In genomic region chr20:32277361-32278198, GRCh38 we compare ENCODE assay signal across 8 cellular contexts. TPM values are rescaled to one million over a fixed set of nuclear protein-coding genes. Genes with fewer than 3 reads are reported as not detected.
DNase-seq lines count a peak whose midpoint lies in the region; ATAC-seq and TF ChIP-seq lines count a peak whose summit lies in the region.

KIF3B (plus strand) TSS chr20:32277651; CDS start chr20:32309778, 32,127 bp downstream.

- DNase-seq in BE2C (peak; percentile 91), NCI-H748 (lab: John Stamatoyannopoulos, UW; ENCODE audit: unreplicated experiment) (peak; percentile 94), dermis blood vessel endothelial cell (peak; percentile 89), left lung (peak; percentile 90 to 92)
- peak; percentile 78 to 80 for DNase-seq in activated CD4-positive, alpha-beta T cell treated with anti-CD3 and anti-CD28 coated beads, Interleukin-2, amount 50 U/mL, for 4 hours
- DNase-seq in stimulated activated CD4-positive, alpha-beta T cell treated with anti-CD3 and anti-CD28 coated beads, Interleukin-2, amount 100 ng/mL, for 24 hours: peak; percentile 85 to 88

- ATAC-seq in GM19324 (IDR thresholded peaks at IDR 0.05; ENCODE audit: low FRiP score, unreplicated experiment) (peak; percentile 71), HG03521 (IDR thresholded peaks at IDR 0.05; ENCODE audit: unreplicated experiment) (peak; percentile 84), left lung (peak; percentile 97)

- intact Hi-C loops in left lung (cut with DNase I): no loop called here

- no peak for TF ChIP-seq CTCF in BE2C (IDR thresholded peaks at IDR 0.05; ENCODE audit: low read depth, low read length)
- no peak for TF ChIP-seq CTCF in left lung (IDR thresholded peaks at IDR 0.05)

- H3K36me3 ChIP-seq in BE2C (peaks cover 7% of the 10 kb centered on the region; the same call in 1 of the 2 replicates), left lung (no peaks in the 10 kb centered on the region)

- H3K4me3 ChIP-seq in BE2C (ENCODE audit: low read depth, low read length): peak within 1 kb of the TSS; percentile 95
- H3K4me3 ChIP-seq in left lung: peak within 1 kb of the TSS; percentile 94

- H3K27ac ChIP-seq in left lung: peak within 1 kb of the TSS; percentile 23 to 85

- H3K9me3 ChIP-seq in BE2C (no peaks in the 10 kb centered on the region), left lung (no peaks in the 10 kb centered on the region)

- H3K27me3 ChIP-seq in BE2C (no peaks in the 10 kb centered on the region), left lung (no peaks in the 10 kb centered on the region)

- H3K4me1 ChIP-seq in BE2C (peaks cover 2% of the 10 kb centered on the region; the same call in 1 of the 2 replicates), left lung (peaks cover 4 to 25% of the 10 kb centered on the region in 2 donors)

RNA-seq across cellular contexts. Expression of gene KIF3B, which starts in this region (rescaled TPM):
- 24.0 TPM for polyA plus RNA-seq in BE2C (2012; ENCODE audit: insufficient read depth, insufficient read length, low read depth)
- total RNA-seq in dermis blood vessel endothelial cell (24.0 and 34.0 TPM in 2 replicates), left lung (10 to 100 TPM; 27.4 to 34.6 TPM)

Comparison
In these comparisons a context has a peak if more than half of its experiments do, and no peak if none do; other contexts are left out.
1. Peak in every context shown above with its lines: DNase-seq, ATAC-seq, H3K4me3 ChIP-seq and H3K27ac ChIP-seq.